8 cellular contexts compared by ENCODE assay signal in genomic region chr15:52256366-52256765, GRCh38. TPM values are rescaled to one million over a fixed set of nuclear protein-coding genes. Genes with fewer than 3 reads are reported as not detected.
DNase-seq lines count a peak whose midpoint lies in the region; ATAC-seq and TF ChIP-seq lines count a peak whose summit lies in the region.

No MANE protein-coding gene starts in this region.

- ATAC-seq in GM21367 (IDR thresholded peaks at IDR 0.05; ENCODE audit: unreplicated experiment) (peak; percentile 35), HG02759 (IDR thresholded peaks at IDR 0.05; ENCODE audit: unreplicated experiment) (no peak)

- no peaks in the 10 kb centered on the region for H3K27me3 ChIP-seq in BE2C

- H3K4me3 ChIP-seq in BE2C (ENCODE audit: low read depth, low read length), result peak overlapping the region; percentile 31

- H3K9me3 ChIP-seq in BE2C, result no peaks in the 10 kb centered on the region

- peak; percentile 81 for TF ChIP-seq CTCF in BE2C (IDR thresholded peaks at IDR 0.05; ENCODE audit: low read depth, low read length)

- peak overlapping the region; percentile 1 for H3K27ac ChIP-seq in caudate nucleus (ENCODE audit: low read depth, low read length)

- H3K36me3 ChIP-seq in BE2C, result no peaks in the 10 kb centered on the region

- peaks cover 3% of the 10 kb centered on the region; the same call in 1 of the 2 replicates for H3K4me1 ChIP-seq in BE2C

- DNase-seq in BE2C (peak; percentile 57), NCI-H2227 (lab: John Stamatoyannopoulos, UW; ENCODE audit: unreplicated experiment) (peak; percentile 80), caudate nucleus (lab: John Stamatoyannopoulos, UW) (peak in 48 of 61 donors; percentile 10 to 87 (median 59)), kidney tubule cell (ENCODE audit: low spot score) (peak; percentile 80)
- DNase-seq in activated CD4-positive, CD25-positive, alpha-beta regulatory T cell treated with anti-CD3 and anti-CD28 coated beads, Interleukin-2, amount 50 U/mL, for 72 hours, result peak; percentile 66
- peak; percentile 70 to 72 for DNase-seq in stimulated activated CD4-positive, alpha-beta T cell treated with anti-CD3 and anti-CD28 coated beads, Interleukin-2, amount 100 ng/mL, for 48 hours

RNA-seq across cellular contexts. Expression of gene MYO5C, which starts 39.2 kb away (rescaled TPM):
- not detected for polyA plus RNA-seq in BE2C (2012; ENCODE audit: insufficient read depth, insufficient read length, low read depth)
